10 cellular contexts compared by ENCODE assay signal in genomic region chr9:101487443-101487855, GRCh38. TPM values are rescaled to one million over a fixed set of nuclear protein-coding genes. Genes with fewer than 3 reads are reported as not detected.
DNase-seq lines count a peak whose midpoint lies in the region; ATAC-seq, FAIRE-seq and TF ChIP-seq lines count a peak whose summit lies in the region.
"Had no signal": no experiment of that assay in that cellular context is flagged by ENCODE, and none has a peak within 500 bp of the region (broad histone marks: within the 10 kb centered on the region; RNA-seq: fewer than 3 reads in every experiment).

No MANE protein-coding gene starts in this region.

- peaks cover 6% of the 10 kb centered on the region for H3K4me1 Mint-ChIP-seq in activated naive CD8-positive, alpha-beta T cell treated with anti-CD3 and anti-CD28 coated beads, Interleukin-2, amount 50 U/mL, for 24 hours
- H3K4me1 Mint-ChIP-seq in activated CD8-positive, alpha-beta memory T cell treated with anti-CD3 and anti-CD28 coated beads, Interleukin-2, amount 10 ng/mL, durations not matched to agents 7 days and 5 days, result peaks cover 7% of the 10 kb centered on the region

- intact Hi-C loops in gastrocnemius medialis (cut with DNase I; ENCODE audit: low total_unique reads), result loop anchor here (2.0 kb wide), 1 partner anchor 45 kb away; the partner anchor contains the start of gene RNF20

- TF ChIP-seq POLR2A in gastrocnemius medialis (IDR thresholded peaks at IDR 0.05), result no peak

- in situ Hi-C loops in gastrocnemius medialis (cut with MboI; ENCODE audit: low sequenced_read_pairs in 4 of 4), result no loop called here

- no peaks in the 10 kb centered on the region for H3K9me2 ChIP-seq in hepatocyte (replicated peaks; ENCODE audit: insufficient read depth)

- ATAC-seq in activated naive CD8-positive, alpha-beta T cell treated with anti-CD3 and anti-CD28 coated beads, Interleukin-2, amount 50 U/mL, for 24 hours, result no peak
- ATAC-seq in gastrocnemius medialis, result no peak
- no peak for ATAC-seq in GM19455 (IDR thresholded peaks at IDR 0.05; ENCODE audit: unreplicated experiment)
- no peak for ATAC-seq in activated CD8-positive, alpha-beta memory T cell treated with anti-CD3 and anti-CD28 coated beads, Interleukin-2, amount 10 ng/mL, durations not matched to agents 7 days and 5 days

- H3K4me3 ChIP-seq in HEK293 (ENCODE audit: low read depth, low read length) (no peak overlapping the region), hepatocyte (peak overlapping the region; percentile 35), gastrocnemius medialis (peak overlapping the region; percentile 67 to 81 (median 74))

- whole genome bisulfite sequencing in hepatocyte (ENCODE audit: low lambda C conversion rate, missing lambda C conversion rate), result 63% methylated on average over 9 of the region's 9 CpGs

- H3K79me2 ChIP-seq in hepatocyte, result peaks cover 7% of the 10 kb centered on the region

- no peak for FAIRE-seq in RCC 7860 (lab: Jason Lieb, UNC)

- H3K27me3 ChIP-seq in hepatocyte, result peaks cover 23% of the 10 kb centered on the region
- H3K27me3 ChIP-seq in gastrocnemius medialis, result no peaks in the 10 kb centered on the region

- TF ChIP-seq CTCF in HEK293 (tag by site-specific recombination; IDR thresholded peaks at IDR 0.05) (no peak), hepatocyte (IDR thresholded peaks at IDR 0.05; ENCODE audit: poor library complexity) (no peak), gastrocnemius medialis (IDR thresholded peaks at IDR 0.05 in 4 of 5, conservative IDR thresholded peaks at IDR 0.05 in 1 of 5) (no peak)

- no peak for DNase-seq in activated naive CD8-positive, alpha-beta T cell treated with anti-CD3 and anti-CD28 coated beads, Interleukin-2, amount 50 U/mL, for 24 hours
- DNase-seq in hepatocyte (ENCODE audit: low spot score) (no peak), gastrocnemius medialis (no peak), RCC 7860 (ENCODE audit: low spot score) (no peak), occipital lobe (lab: John Stamatoyannopoulos, UW) (no peak)
- no peak for DNase-seq in activated CD8-positive, alpha-beta memory T cell treated with anti-CD3 and anti-CD28 coated beads, Interleukin-2, amount 10 ng/mL, durations not matched to agents 7 days and 5 days

- no peaks in the 10 kb centered on the region for H3K9me3 Mint-ChIP-seq in activated naive CD8-positive, alpha-beta T cell treated with anti-CD3 and anti-CD28 coated beads, Interleukin-2, amount 50 U/mL, for 24 hours
- H3K9me3 Mint-ChIP-seq in activated CD8-positive, alpha-beta memory T cell treated with anti-CD3 and anti-CD28 coated beads, Interleukin-2, amount 10 ng/mL, durations not matched to agents 7 days and 5 days (ENCODE audit: low read depth), result no peaks in the 10 kb centered on the region

- no peaks in the 10 kb centered on the region for H3K4me1 ChIP-seq in HEK293 (ENCODE audit: control insufficient read depth, insufficient read depth, low read length)
- H3K4me1 ChIP-seq in hepatocyte (ENCODE audit: insufficient read depth), result no peaks in the 10 kb centered on the region
- H3K4me1 ChIP-seq in gastrocnemius medialis, result peaks cover 6 to 11% of the 10 kb centered on the region in 2 donors

- no peaks in the 10 kb centered on the region for H3K9me3 ChIP-seq in HEK293 (ENCODE audit: control insufficient read depth, insufficient read depth, low read depth, low read length)
- H3K9me3 ChIP-seq in hepatocyte (ENCODE audit: low read depth), result no peaks in the 10 kb centered on the region
- H3K9me3 ChIP-seq in gastrocnemius medialis, result no peaks in the 10 kb centered on the region

- H2AFZ ChIP-seq in hepatocyte, result peak overlapping the region; percentile 69

- POLR2A ChIA-PET in HEK293 (lab: Yijun Ruan, JAX), result interaction anchor here (1.5 to 2.5 kb wide), 2 partner anchors 26 to 46 kb away, joined by 4 to 17 read pairs; partner anchors contain the start of gene RNF20

- no peaks in the 10 kb centered on the region for H3K36me3 ChIP-seq in HEK293 (ENCODE audit: control insufficient read depth in 2 of 2, insufficient read depth in 1 of 2, low read length in 2 of 2)
- no peaks in the 10 kb centered on the region for H3K36me3 ChIP-seq in hepatocyte (replicated peaks; ENCODE audit: insufficient read depth, low read depth)
- no peaks in the 10 kb centered on the region for H3K36me3 ChIP-seq in gastrocnemius medialis

- H3K27ac ChIP-seq in HEK293 (ENCODE audit: extremely low read depth, low read depth, low read length) (no peak overlapping the region), hepatocyte (peak overlapping the region; percentile 54), gastrocnemius medialis (peak overlapping the region; percentile 65 to 77 (median 75))

- peaks cover 49% of the 10 kb centered on the region for H3K27me3 Mint-ChIP-seq in activated naive CD8-positive, alpha-beta T cell treated with anti-CD3 and anti-CD28 coated beads, Interleukin-2, amount 50 U/mL, for 24 hours
- H3K27me3 Mint-ChIP-seq in activated CD8-positive, alpha-beta memory T cell treated with anti-CD3 and anti-CD28 coated beads, Interleukin-2, amount 10 ng/mL, durations not matched to agents 7 days and 5 days, result peaks cover 62% of the 10 kb centered on the region

- CTCF ChIA-PET in HEK293 (lab: Yijun Ruan, JAX), result interaction anchor here (0.6 to 3.9 kb wide), 9 partner anchors 10 to 45 kb away, joined by 3 to 21 read pairs (median 5); no protein-coding TSS in a partner anchor
- CTCF ChIA-PET in activated CD8-positive, alpha-beta memory T cell treated with anti-CD3 and anti-CD28 coated beads, Interleukin-2, amount 10 ng/mL, durations not matched to agents 7 days and 5 days (lab: Charles Lee), result interaction anchor here (1.2 kb wide), 1 partner anchor 43 kb away, joined by 3 read pairs; no protein-coding TSS in a partner anchor

- no peaks in the 10 kb centered on the region for H3K36me3 Mint-ChIP-seq in activated naive CD8-positive, alpha-beta T cell treated with anti-CD3 and anti-CD28 coated beads, Interleukin-2, amount 50 U/mL, for 24 hours (ENCODE audit: low read depth)
- H3K36me3 Mint-ChIP-seq in activated CD8-positive, alpha-beta memory T cell treated with anti-CD3 and anti-CD28 coated beads, Interleukin-2, amount 10 ng/mL, durations not matched to agents 7 days and 5 days, result no peaks in the 10 kb centered on the region

- peak overlapping the region; percentile 94 for H3K4me2 ChIP-seq in hepatocyte

- H4K20me1 ChIP-seq in hepatocyte (ENCODE audit: insufficient read depth, poor library complexity, severe bottlenecking), result no peaks in the 10 kb centered on the region

- no peak overlapping the region for H3K27ac Mint-ChIP-seq in activated naive CD8-positive, alpha-beta T cell treated with anti-CD3 and anti-CD28 coated beads, Interleukin-2, amount 50 U/mL, for 24 hours
- no peak overlapping the region for H3K27ac Mint-ChIP-seq in activated CD8-positive, alpha-beta memory T cell treated with anti-CD3 and anti-CD28 coated beads, Interleukin-2, amount 10 ng/mL, durations not matched to agents 7 days and 5 days

- H3K4me3 Mint-ChIP-seq in activated naive CD8-positive, alpha-beta T cell treated with anti-CD3 and anti-CD28 coated beads, Interleukin-2, amount 50 U/mL, for 24 hours, result peak overlapping the region; percentile 23
- H3K4me3 Mint-ChIP-seq in activated CD8-positive, alpha-beta memory T cell treated with anti-CD3 and anti-CD28 coated beads, Interleukin-2, amount 10 ng/mL, durations not matched to agents 7 days and 5 days, result no peak overlapping the region

TF ChIP-seq in HEK293, 187 proteins besides CTCF, POLR2A, EP300 and RAD21 (continues in another document):
- TF ChIP-seq, protein P1, sequence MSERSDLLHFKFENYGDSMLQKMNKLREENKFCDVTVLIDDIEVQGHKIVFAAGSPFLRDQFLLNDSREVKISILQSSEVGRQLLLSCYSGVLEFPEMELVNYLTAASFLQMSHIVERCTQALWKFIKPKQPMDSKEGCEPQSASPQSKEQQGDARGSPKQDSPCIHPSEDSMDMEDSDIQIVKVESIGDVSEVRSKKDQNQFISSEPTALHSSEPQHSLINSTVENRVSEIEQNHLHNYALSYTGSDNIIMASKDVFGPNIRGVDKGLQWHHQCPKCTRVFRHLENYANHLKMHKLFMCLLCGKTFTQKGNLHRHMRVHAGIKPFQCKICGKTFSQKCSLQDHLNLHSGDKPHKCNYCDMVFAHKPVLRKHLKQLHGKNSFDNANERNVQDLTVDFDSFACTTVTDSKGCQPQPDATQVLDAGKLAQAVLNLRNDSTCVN (tag by site-specific recombination; optimal IDR thresholded peaks at IDR 0.05), result no peak
- TF ChIP-seq ZFP37 (tag by site-specific recombination; IDR thresholded peaks at IDR 0.05) (no peak), EGR2 (tag by site-specific recombination; IDR thresholded peaks at IDR 0.05; ENCODE audit: low read depth) (no peak), ZNF707 (tag by site-specific recombination; IDR thresholded peaks at IDR 0.05) (no peak)

RNA-seq across cellular contexts. Expression of gene RNF20, which starts 46.2 kb away (rescaled TPM):
- 20.1 and 21.7 TPM in 2 replicates for total RNA-seq in hepatocyte
- polyA plus RNA-seq in hepatocyte, result 19.0 and 20.2 TPM in 2 replicates
- total RNA-seq in gastrocnemius medialis, result 10 to 100 TPM; 26.6 to 34.4 (median 29.7) TPM
- 33.7 TPM for total RNA-seq in occipital lobe
- 10 to 100 TPM; 39.0 to 40.6 TPM for total RNA-seq in activated CD8-positive, alpha-beta memory T cell treated with anti-CD3 and anti-CD28 coated beads, Interleukin-2, amount 10 ng/mL, durations not matched to agents 7 days and 5 days

RNA-seq across cellular contexts. Expression of gene ALDOB, which starts 51.9 kb away (rescaled TPM):
- total RNA-seq in hepatocyte, result 236 and 264 TPM in 2 replicates
- 44.0 and 71.6 TPM in 2 replicates for polyA plus RNA-seq in hepatocyte
- 1 to 10 TPM in 2 of 4 donors, not detected in 2; 5.1 to 8.7 TPM for total RNA-seq in gastrocnemius medialis
- total RNA-seq in occipital lobe, result 0.16 TPM
- total RNA-seq in activated CD8-positive, alpha-beta memory T cell treated with anti-CD3 and anti-CD28 coated beads, Interleukin-2, amount 10 ng/mL, durations not matched to agents 7 days and 5 days, result not detected
- total RNA-seq: M059J; T-helper 1 cell treated with Interleukin-12 subunit alpha and Interleukin-12 subunit beta and Interleukin-4 antibody, amounts not matched to agents 30 ng/mL and 1 ng/mL, for 36 hours had no signal

Comparison
In these comparisons a context has a peak if more than half of its experiments do, and no peak if none do; other contexts are left out.
1. RNA of gene ALDOB, which starts 51.9 kb away (total RNA-seq): 236 to 264 TPM in hepatocyte; 5.1 to 8.7 TPM in gastrocnemius medialis, 0.16 TPM in occipital lobe (single experiment) and not detected in activated CD8-positive, alpha-beta memory T cell treated with anti-CD3 and anti-CD28 coated beads, Interleukin-2, amount 10 ng/mL, durations not matched to agents 7 days and 5 days; every median in the first group is over 10 times any median in the second.